22 cellular contexts compared by ENCODE assay signal in genomic region chr9:93187047-93187446, GRCh38. TPM values are rescaled to one million over a fixed set of nuclear protein-coding genes. Genes with fewer than 3 reads are reported as not detected.
A peak's percentile ranks its signal among the peaks of the same experiment; 100 is the strongest.
DNase-seq lines count a peak whose midpoint lies in the region; ATAC-seq and TF ChIP-seq lines count a peak whose summit lies in the region.
"Had no signal": no experiment of that assay in that cellular context is flagged by ENCODE, and none has a peak within 500 bp of the region (broad histone marks: within the 10 kb centered on the region; RNA-seq: fewer than 3 reads in every experiment).

No MANE protein-coding gene starts in this region.

- H3K27me3 ChIP-seq in H7 (ENCODE audit: control insufficient read depth, insufficient read depth, low read length) (peaks cover 21% of the 10 kb centered on the region), dorsolateral prefrontal cortex (peaks cover 0 to 24% (median 0%) of the 10 kb centered on the region in 45 donors), layer of hippocampus (ENCODE audit: control insufficient read depth, insufficient read depth, low read length) (peaks cover 9% of the 10 kb centered on the region), psoas muscle (ENCODE audit: insufficient read depth in 3 of 3, low read length in 2 of 3) (no peaks in the 10 kb centered on the region)

- WGBS in psoas muscle, 3 donors: 22 to 46% (median 24%) methylated on average over 8 to 9 of the region's 9 CpGs

- ATAC-seq in psoas muscle (peak in 2 of 4 donors; percentile 8 to 40), HG03442 (IDR thresholded peaks at IDR 0.05; ENCODE audit: unreplicated experiment) (no peak), HG02623 (IDR thresholded peaks at IDR 0.05; ENCODE audit: unreplicated experiment) (no peak)
- ATAC-seq: activated T-helper 17 cell treated with anti-CD3 and anti-CD28 coated beads, Interleukin-2, amount 50 U/mL, for 72 hours; CD8-positive, alpha-beta T cell had no signal

- TF ChIP-seq CTCF in dorsolateral prefrontal cortex (IDR thresholded peaks at IDR 0.05 in 54 of 56, conservative IDR thresholded peaks at IDR 0.05 in 2 of 56; ENCODE audit: low read depth in 1 of 56, partially characterized antibody in 56 of 56) (no peak), psoas muscle (IDR thresholded peaks at IDR 0.05) (no peak)

- H3K9me3 ChIP-seq in psoas muscle: no peaks in the 10 kb centered on the region
- H3K9me3 ChIP-seq: SJSA1 had no signal

- H3K4me1 ChIP-seq in psoas muscle: peaks cover 35% of the 10 kb centered on the region

- DNase-seq in H7 (peak; percentile 64), dorsolateral prefrontal cortex (peak in 1 of 10 donors; percentile 63), psoas muscle (no peak), kidney glomerular epithelial cell (lab: John Stamatoyannopoulos, UW) (no peak), NK-92 (lab: John Stamatoyannopoulos, UW; ENCODE audit: unreplicated experiment) (no peak)
- DNase-seq: activated CD4-positive, CD25-positive, alpha-beta regulatory T cell treated with anti-CD3 and anti-CD28 coated beads, Interleukin-2, amount 50 U/mL, for 72 hours; CD8-positive, alpha-beta T cell; DND-41; effector memory CD4-positive, alpha-beta T cell; GOT3; islet precursor cell; NCI-H2081; NCI-H524; occipital lobe; stimulated activated CD4-positive, alpha-beta T cell treated with anti-CD3 and anti-CD28 coated beads, Interleukin-4, amount 100 ng/mL, for 1 hour had no signal

- H3K36me3 ChIP-seq in H7 (replicated peaks; ENCODE audit: control insufficient read depth, insufficient read depth, low read length) (no peaks in the 10 kb centered on the region), psoas muscle (ENCODE audit: insufficient read depth in 1 of 2, low read depth in 1 of 2) (no peaks in the 10 kb centered on the region)
- H3K36me3 ChIP-seq: SJSA1 had no signal

- no peak overlapping the region for H3K4me3 ChIP-seq in H7 (ENCODE audit: insufficient read depth, low read depth, low read length)
- peak overlapping the region in 54 of 59 donors; percentile 7 to 78 (median 64) for H3K4me3 ChIP-seq in dorsolateral prefrontal cortex
- peak overlapping the region; percentile 77 for H3K4me3 ChIP-seq in psoas muscle
- H3K4me3 ChIP-seq: hepatocyte, SJSA1 had no signal

- intact Hi-C loops in dorsolateral prefrontal cortex (cut with DNase I) (no loop called here), psoas muscle (cut with DNase I) (no loop called here)

- H3K27ac ChIP-seq in dorsolateral prefrontal cortex: peak overlapping the region in 43 of 59 donors; percentile 7 to 88 (median 63)
- H3K27ac ChIP-seq in layer of hippocampus (ENCODE audit: low read depth, low read length): peak overlapping the region; percentile 5
- peak overlapping the region; percentile 67 for H3K27ac ChIP-seq in psoas muscle
- H3K27ac ChIP-seq: hepatocyte, HL-60, SJSA1 had no signal

RNA-seq across cellular contexts. Expression of gene WNK2, which starts 3.1 kb away (rescaled TPM):
- total RNA-seq in H7 (2014; rRNA removed; shearing (Covaris generic)): 13.3 and 29.5 TPM in 2 replicates
- total RNA-seq in dorsolateral prefrontal cortex: 100 to 1,000 TPM in 119 of 120 experiments, 10 to 100 TPM in 1; 78.8 to 241 (median 176) TPM
- total RNA-seq in psoas muscle: 10 to 100 TPM; 35.5 to 58.8 (median 43.0) TPM
- 10 to 100 TPM in 2 of 3 donors, 1 to 10 TPM in 1; 8.1 to 22.5 (median 11.9) TPM for polyA plus RNA-seq in psoas muscle
- total RNA-seq: SJSA1 had no signal

RNA-seq across cellular contexts. Expression of gene NINJ1, which starts 53.0 kb away (rescaled TPM):
- 44.6 and 45.3 TPM in 2 replicates for total RNA-seq in H7 (2014; rRNA removed; shearing (Covaris generic))
- 10 to 100 TPM; 22.7 to 61.9 (median 33.5) TPM for total RNA-seq in dorsolateral prefrontal cortex
- 10 to 100 TPM; 17.8 to 24.8 (median 21.2) TPM for total RNA-seq in psoas muscle
- polyA plus RNA-seq in psoas muscle: 10 to 100 TPM; 19.2 to 40.1 (median 22.8) TPM

Comparison
In these comparisons a context has a peak if more than half of its experiments do, and no peak if none do; other contexts are left out.
1. H3K27ac ChIP-seq: peak in every context shown above with its lines; median percentile 67 in psoas muscle; 63 in dorsolateral prefrontal cortex; 5 in layer of hippocampus.